ENCODE assay signal across 19 cellular contexts in the genomic region with DNA sequence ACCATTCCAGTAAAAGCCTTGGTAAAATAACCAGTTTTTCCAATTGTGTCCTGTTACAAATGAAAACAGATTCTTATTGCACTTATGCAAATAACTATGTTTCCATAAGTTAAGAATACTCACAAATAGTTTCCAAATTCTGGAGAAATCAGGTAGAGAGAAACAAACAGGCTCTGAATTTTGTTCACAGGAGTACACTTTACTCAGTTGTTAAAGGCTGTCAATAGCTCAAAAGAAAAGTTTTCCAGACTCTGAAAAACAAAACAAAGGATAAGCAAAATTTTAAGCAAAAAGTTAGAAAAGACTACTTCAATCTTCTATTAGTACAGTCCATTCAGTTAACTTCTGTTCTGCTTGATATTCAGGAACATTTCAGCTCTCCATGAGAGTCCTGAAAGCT. TPM values are rescaled to one million over a fixed set of nuclear protein-coding genes. Genes with fewer than 3 reads are reported as not detected.
DNase-seq lines count a peak whose midpoint lies in the region; ATAC-seq, FAIRE-seq and TF ChIP-seq lines count a peak whose summit lies in the region.
"Had no signal": no experiment of that assay in that cellular context is flagged by ENCODE, and none has a peak within 500 bp of the region (broad histone marks: within the 10 kb centered on the region; RNA-seq: fewer than 3 reads in every experiment).

No MANE protein-coding gene starts in this region.

- ATAC-seq in activated T-helper 17 cell treated with anti-CD3 and anti-CD28 coated beads, Interleukin-2, amount 50 U/mL, for 72 hours (replicated peaks) = no peak
- ATAC-seq: GM23338, HCT116 had no signal

- H2BK5ac ChIP-seq in mesendoderm (ENCODE audit: low read length) = no peak overlapping the region

- H3K27me3 ChIP-seq in astrocyte (ENCODE audit: insufficient read depth, low read length) (no peaks in the 10 kb centered on the region), mesendoderm (ENCODE audit: insufficient read depth, low read length, poor library complexity) (no peaks in the 10 kb centered on the region)
- no peaks in the 10 kb centered on the region for H3K27me3 ChIP-seq in effector memory CD4-positive, alpha-beta T cell (replicated peaks; ENCODE audit: control insufficient read depth, insufficient read depth, low read length, poor library complexity, severe bottlenecking)

- H3K18ac ChIP-seq in mesendoderm (ENCODE audit: low read length) = no peak overlapping the region

- TF ChIP-seq CTCF in HEK293 (tag by site-specific recombination; IDR thresholded peaks at IDR 0.05) (no peak), astrocyte (IDR thresholded peaks at IDR 0.05; ENCODE audit: insufficient read depth, low read depth, low read length) (no peak)

- peaks cover 3% of the 10 kb centered on the region for H3K36me3 Mint-ChIP-seq in astrocyte (ENCODE audit: low read depth, unreplicated experiment)
- H3K36me3 Mint-ChIP-seq in activated T-helper 17 cell treated with anti-CD3 and anti-CD28 coated beads, Interleukin-2, amount 50 U/mL, for 72 hours (ENCODE audit: low read depth) = no peaks in the 10 kb centered on the region

- no peaks in the 10 kb centered on the region for H3K4me1 Mint-ChIP-seq in astrocyte (ENCODE audit: low read depth, unreplicated experiment)
- H3K4me1 Mint-ChIP-seq in activated T-helper 17 cell treated with anti-CD3 and anti-CD28 coated beads, Interleukin-2, amount 50 U/mL, for 72 hours = no peaks in the 10 kb centered on the region
- H3K4me1 Mint-ChIP-seq: CD4-positive, alpha-beta memory T cell; GM23338; H9 had no signal

- H2BK15ac ChIP-seq in mesendoderm (replicated peaks; ENCODE audit: low read depth) = no peak overlapping the region

- H3K56ac ChIP-seq in mesendoderm (ENCODE audit: low read length) = no peak overlapping the region

- peak; percentile 32 for DNase-seq in OCI-M1 (lab: John Stamatoyannopoulos, UW)
- peak; percentile 7 for DNase-seq in astrocyte (ENCODE audit: low read depth)
- DNase-seq in mesendoderm = peak; percentile 29
- no peak for DNase-seq in activated CD4-positive, alpha-beta T cell treated with anti-CD3 and anti-CD28 coated beads for 48 hours
- no peak for DNase-seq in effector memory CD4-positive, alpha-beta T cell
- DNase-seq: C1 segment of cervical spinal cord; CD4-positive, alpha-beta memory T cell; COR-L47; DMS153; DMS79 treated with DMSO at 0.1 percent for 48 hours; GF-D8; H9; HFFc6 had no signal

- H3K4me3 Mint-ChIP-seq in astrocyte (ENCODE audit: unreplicated experiment) = no peak overlapping the region
- no peak overlapping the region for H3K4me3 Mint-ChIP-seq in activated T-helper 17 cell treated with anti-CD3 and anti-CD28 coated beads, Interleukin-2, amount 50 U/mL, for 72 hours
- H3K4me3 Mint-ChIP-seq: CD4-positive, alpha-beta memory T cell; GM23338; H9; HFFc6 had no signal

- no peaks in the 10 kb centered on the region for H3K79me1 ChIP-seq in mesendoderm (ENCODE audit: low read length)

- H3K9me3 Mint-ChIP-seq in astrocyte (ENCODE audit: unreplicated experiment) = peaks cover 43% of the 10 kb centered on the region
- H3K9me3 Mint-ChIP-seq in activated T-helper 17 cell treated with anti-CD3 and anti-CD28 coated beads, Interleukin-2, amount 50 U/mL, for 72 hours = peaks cover 18% of the 10 kb centered on the region

- POLR2A ChIA-PET in HEK293 (lab: Yijun Ruan, JAX) = no interaction called here

- H4K20me1 ChIP-seq in astrocyte (ENCODE audit: insufficient read depth, low read length) = no peaks in the 10 kb centered on the region

- H3K9ac ChIP-seq in astrocyte (ENCODE audit: low read length) = no peak overlapping the region
- no peak overlapping the region for H3K9ac ChIP-seq in mesendoderm (ENCODE audit: low read length)

- CTCF ChIA-PET in HEK293 (lab: Yijun Ruan, JAX) = no interaction called here

- H3K27ac ChIP-seq in HEK293 (ENCODE audit: extremely low read depth, low read depth, low read length) = no peak overlapping the region
- H3K27ac ChIP-seq in astrocyte (ENCODE audit: low read depth, low read length) = no peak overlapping the region
- no peak overlapping the region for H3K27ac ChIP-seq in mesendoderm (ENCODE audit: low read depth, low read length)
- no peak overlapping the region for H3K27ac ChIP-seq in effector memory CD4-positive, alpha-beta T cell (ENCODE audit: insufficient read depth, low read length, poor library complexity, severe bottlenecking)

- H4K8ac ChIP-seq in mesendoderm (ENCODE audit: low read depth, low read length) = no peak overlapping the region

- H3K79me2 ChIP-seq in astrocyte (ENCODE audit: insufficient read depth, low read length) (no peaks in the 10 kb centered on the region), mesendoderm (ENCODE audit: control insufficient read depth, insufficient read depth, low read length) (no peaks in the 10 kb centered on the region)

- H3K36me3 ChIP-seq in HEK293 (ENCODE audit: control insufficient read depth in 2 of 2, insufficient read depth in 1 of 2, low read length in 2 of 2) (no peaks in the 10 kb centered on the region), astrocyte (ENCODE audit: insufficient read depth, low read length) (no peaks in the 10 kb centered on the region), mesendoderm (ENCODE audit: control insufficient read depth, insufficient read depth, low read length) (no peaks in the 10 kb centered on the region)
- no peaks in the 10 kb centered on the region for H3K36me3 ChIP-seq in effector memory CD4-positive, alpha-beta T cell (ENCODE audit: control insufficient read depth, insufficient read depth, low read length)

- no peak overlapping the region for H4K5ac ChIP-seq in mesendoderm (ENCODE audit: low read length)

- H3K27me3 Mint-ChIP-seq in astrocyte (ENCODE audit: low read depth, unreplicated experiment) = no peaks in the 10 kb centered on the region
- H3K27me3 Mint-ChIP-seq in activated T-helper 17 cell treated with anti-CD3 and anti-CD28 coated beads, Interleukin-2, amount 50 U/mL, for 72 hours = peaks cover 7% of the 10 kb centered on the region

- no peak overlapping the region for H3K27ac Mint-ChIP-seq in astrocyte (ENCODE audit: unreplicated experiment)
- H3K27ac Mint-ChIP-seq in activated T-helper 17 cell treated with anti-CD3 and anti-CD28 coated beads, Interleukin-2, amount 50 U/mL, for 72 hours = no peak overlapping the region
- H3K27ac Mint-ChIP-seq: CD4-positive, alpha-beta memory T cell; GM23338; H9; HFFc6 had no signal

- H3K4me3 ChIP-seq in HEK293 (ENCODE audit: low read depth, low read length) = no peak overlapping the region
- H3K4me3 ChIP-seq in astrocyte (ENCODE audit: insufficient read depth, low read depth, low read length) = no peak overlapping the region
- no peak overlapping the region for H3K4me3 ChIP-seq in mesendoderm (ENCODE audit: low read length)
- no peak overlapping the region for H3K4me3 ChIP-seq in effector memory CD4-positive, alpha-beta T cell (ENCODE audit: insufficient read depth, low read depth, low read length, poor library complexity, severe bottlenecking)
- H3K4me3 ChIP-seq: GM23338 had no signal

- H3K23ac ChIP-seq in mesendoderm (ENCODE audit: low read length) = no peak overlapping the region

- no peak overlapping the region for H3K4me2 ChIP-seq in astrocyte (ENCODE audit: low read length)
- no peak overlapping the region for H3K4me2 ChIP-seq in mesendoderm (ENCODE audit: low read length)
- H3K4me2 ChIP-seq: GM23338 had no signal

- no peak overlapping the region for H3K4ac ChIP-seq in mesendoderm (ENCODE audit: low read depth, low read length)

- H2AK5ac ChIP-seq in mesendoderm (ENCODE audit: low read length) = no peak overlapping the region

- no peak overlapping the region for H2BK120ac ChIP-seq in mesendoderm (ENCODE audit: low read depth, low read length)

- FAIRE-seq in astrocyte (lab: Jason Lieb, UNC) = no peak
- FAIRE-seq: GM12892 had no signal

- H3K9me3 ChIP-seq in HEK293 (ENCODE audit: control insufficient read depth, insufficient read depth, low read depth, low read length) (no peaks in the 10 kb centered on the region), astrocyte (ENCODE audit: insufficient read depth, low read depth, low read length) (peaks cover 8% of the 10 kb centered on the region)
- peaks cover 5% of the 10 kb centered on the region for H3K9me3 ChIP-seq in effector memory CD4-positive, alpha-beta T cell (ENCODE audit: control insufficient read depth, low read length)

- H3K4me1 ChIP-seq in HEK293 (ENCODE audit: control insufficient read depth, insufficient read depth, low read length) (no peaks in the 10 kb centered on the region), astrocyte (ENCODE audit: insufficient read depth, low read length) (no peaks in the 10 kb centered on the region), mesendoderm (ENCODE audit: control insufficient read depth, low read depth, low read length) (no peaks in the 10 kb centered on the region)
- no peaks in the 10 kb centered on the region for H3K4me1 ChIP-seq in effector memory CD4-positive, alpha-beta T cell (ENCODE audit: control insufficient read depth, insufficient read depth, low read length, poor library complexity, severe bottlenecking)

- H2AFZ ChIP-seq in astrocyte (ENCODE audit: low read depth, low read length) = no peak overlapping the region
- H2AFZ ChIP-seq: GM23338 had no signal

TF ChIP-seq in HEK293, 187 proteins besides CTCF, POLR2A, EP300 and RAD21 (continues in another document):
- TF ChIP-seq SETDB1 (IDR thresholded peaks at IDR 0.05; ENCODE audit: insufficient read length, low read length) (peak; percentile 96), ZNF239 (tag by site-specific recombination; IDR thresholded peaks at IDR 0.05) (no peak), ZNF10 (tag by site-specific recombination; IDR thresholded peaks at IDR 0.05) (no peak), ZNF214 (tag by site-specific recombination; IDR thresholded peaks at IDR 0.05; ENCODE audit: borderline replicate concordance) (no peak), ZNF48 (tag by site-specific recombination; IDR thresholded peaks at IDR 0.05) (no peak), TCF7L2 (IDR thresholded peaks at IDR 0.05; ENCODE audit: borderline replicate concordance, low read depth, low read length) (no peak), ZNF549 (tag by site-specific recombination; IDR thresholded peaks at IDR 0.05) (0 out of 2 replicates have a peak, but pooled peaks have one; percentile 15), ZNF521 (tag by site-specific recombination; IDR thresholded peaks at IDR 0.05) (no peak)
- TF ChIP-seq, protein P1, sequence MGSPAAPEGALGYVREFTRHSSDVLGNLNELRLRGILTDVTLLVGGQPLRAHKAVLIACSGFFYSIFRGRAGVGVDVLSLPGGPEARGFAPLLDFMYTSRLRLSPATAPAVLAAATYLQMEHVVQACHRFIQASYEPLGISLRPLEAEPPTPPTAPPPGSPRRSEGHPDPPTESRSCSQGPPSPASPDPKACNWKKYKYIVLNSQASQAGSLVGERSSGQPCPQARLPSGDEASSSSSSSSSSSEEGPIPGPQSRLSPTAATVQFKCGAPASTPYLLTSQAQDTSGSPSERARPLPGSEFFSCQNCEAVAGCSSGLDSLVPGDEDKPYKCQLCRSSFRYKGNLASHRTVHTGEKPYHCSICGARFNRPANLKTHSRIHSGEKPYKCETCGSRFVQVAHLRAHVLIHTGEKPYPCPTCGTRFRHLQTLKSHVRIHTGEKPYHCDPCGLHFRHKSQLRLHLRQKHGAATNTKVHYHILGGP (tag by site-specific recombination; IDR thresholded peaks at IDR 0.05) = no peak

RNA-seq across cellular contexts. Expression of a gene that starts 32.8 kb away (rescaled TPM):
- 8.9 and 11.0 TPM in 2 replicates for total RNA-seq in astrocyte
- 0.21 TPM for polyA plus RNA-seq in mesendoderm (2013, experiment 1 of 2)
- polyA plus RNA-seq in mesendoderm (2013, experiment 2 of 2) = 0.20 TPM
- under 1 TPM; 0.15 to 0.19 TPM for total RNA-seq in activated T-helper 17 cell treated with anti-CD3 and anti-CD28 coated beads, Interleukin-2, amount 50 U/mL, for 72 hours
- total RNA-seq: G401 had no signal

Comparison
In these comparisons a context has a peak if more than half of its experiments do, and no peak if none do; other contexts are left out.
1. DNase-seq: peak in OCI-M1 (single experiment), astrocyte (single experiment) and mesendoderm (single experiment); none in activated CD4-positive, alpha-beta T cell treated with anti-CD3 and anti-CD28 coated beads for 48 hours (single experiment) and effector memory CD4-positive, alpha-beta T cell (0 of 3).